19 cellular contexts compared by ENCODE assay signal in the genomic region with DNA sequence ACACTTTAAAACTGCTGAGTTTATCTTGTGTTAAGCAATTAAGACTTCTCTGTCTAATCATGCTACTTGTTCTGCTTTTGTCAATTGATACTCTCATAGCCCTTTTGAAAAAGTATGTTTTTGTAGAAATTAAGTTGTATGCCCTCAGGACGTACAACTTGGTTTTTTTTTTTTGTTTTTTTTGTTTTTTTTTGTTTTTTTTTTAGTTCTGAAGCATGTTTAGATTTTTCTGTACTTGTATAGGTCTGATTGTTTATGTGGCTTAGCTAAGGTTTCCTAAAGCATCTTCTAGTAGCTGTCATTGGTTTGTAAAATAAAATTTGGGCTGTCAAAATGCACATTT. TPM values are rescaled to one million over a fixed set of nuclear protein-coding genes. Genes with fewer than 3 reads are reported as not detected.
A peak's percentile ranks its signal among the peaks of the same experiment; 100 is the strongest.
DNase-seq lines count a peak whose midpoint lies in the region; ATAC-seq, FAIRE-seq and TF ChIP-seq lines count a peak whose summit lies in the region.
"Had no signal": no experiment of that assay in that cellular context is flagged by ENCODE, and none has a peak within 500 bp of the region (broad histone marks: within the 10 kb centered on the region; RNA-seq: fewer than 3 reads in every experiment).

No MANE protein-coding gene starts in this region.

- H3K9me3 Mint-ChIP-seq in activated CD4-positive, alpha-beta T cell treated with anti-CD3 and anti-CD28 coated beads, Interleukin-2, amount 10 ng/mL, durations not matched to agents 7 days and 5 days = no peaks in the 10 kb centered on the region
- H3K9me3 Mint-ChIP-seq in CD4-positive, alpha-beta T cell = no peaks in the 10 kb centered on the region
- no peaks in the 10 kb centered on the region for H3K9me3 Mint-ChIP-seq in activated CD8-positive, alpha-beta T cell treated with anti-CD3 and anti-CD28 coated beads, Interleukin-2, amount 10 ng/mL, durations not matched to agents 7 days and 5 days (ENCODE audit: insufficient read depth)
- H3K9me3 Mint-ChIP-seq in nephron = no peaks in the 10 kb centered on the region

- no peak for FAIRE-seq in GM19239 (lab: Jason Lieb, UNC)

- TF ChIP-seq CTCF in CD4-positive, alpha-beta T cell (IDR thresholded peaks at IDR 0.05) = no peak
- TF ChIP-seq CTCF in nephron (IDR thresholded peaks at IDR 0.05; ENCODE audit: unreplicated experiment in 3 of 3) (no peak), OCI-LY7 (conservative IDR thresholded peaks at IDR 0.05; ENCODE audit: low read length) (no peak)

- intact Hi-C loops in CD4-positive, alpha-beta T cell (cut with DNase I, micrococcal nuclease) = loop anchor here in 1 of 2 experiments (2.0 kb wide), 1 partner anchor 16 kb away; no protein-coding TSS in a partner anchor
- intact Hi-C loops in OCI-LY7 (cut with micrococcal nuclease; ENCODE audit: unreplicated experiment) = loop anchor here (10.0 kb wide), 1 partner anchor 68 kb away; no protein-coding TSS in a partner anchor

- no peaks in the 10 kb centered on the region for H3K27me3 ChIP-seq in CD4-positive, alpha-beta T cell (ENCODE audit: control insufficient read depth, insufficient read depth, low read length)

- no peak overlapping the region for H3K4me3 Mint-ChIP-seq in activated CD4-positive, alpha-beta T cell treated with anti-CD3 and anti-CD28 coated beads, Interleukin-2, amount 10 ng/mL, durations not matched to agents 7 days and 5 days
- H3K4me3 Mint-ChIP-seq in CD4-positive, alpha-beta T cell = peak overlapping the region; percentile 60
- no peak overlapping the region for H3K4me3 Mint-ChIP-seq in activated CD8-positive, alpha-beta T cell treated with anti-CD3 and anti-CD28 coated beads, Interleukin-2, amount 10 ng/mL, durations not matched to agents 7 days and 5 days
- no peak overlapping the region for H3K4me3 Mint-ChIP-seq in nephron

- no peak overlapping the region for H2AFZ ChIP-seq in OCI-LY7 (ENCODE audit: low read length)

- ATAC-seq in CD4-positive, alpha-beta T cell (ENCODE audit: poor library complexity) = no peak
- ATAC-seq in activated CD8-positive, alpha-beta T cell treated with anti-CD3 and anti-CD28 coated beads, Interleukin-2, amount 10 ng/mL, durations not matched to agents 7 days and 5 days = no peak
- no peak for ATAC-seq in HG03469 (IDR thresholded peaks at IDR 0.05; ENCODE audit: unreplicated experiment)
- ATAC-seq: esophagus mucosa had no signal

- CTCF ChIA-PET in activated CD4-positive, alpha-beta T cell treated with anti-CD3 and anti-CD28 coated beads, Interleukin-2, amount 10 ng/mL, durations not matched to agents 7 days and 5 days (lab: Charles Lee) = interaction anchor here (1.0 kb wide), 1 partner anchor 22 kb away, joined by 3 read pairs; no protein-coding TSS in a partner anchor
- CTCF ChIA-PET in CD4-positive, alpha-beta T cell (lab: Charles Lee) = no interaction called here
- CTCF ChIA-PET in activated CD8-positive, alpha-beta T cell treated with anti-CD3 and anti-CD28 coated beads, Interleukin-2, amount 10 ng/mL, durations not matched to agents 7 days and 5 days (lab: Charles Lee) = interaction anchor here (1.0 to 2.4 kb wide), 4 partner anchors 10 to 177 kb away, joined by 3 to 9 read pairs (median 5); no protein-coding TSS in a partner anchor
- CTCF ChIA-PET in OCI-LY7 (lab: Charles Lee; ENCODE audit: unreplicated experiment) = no interaction called here

- H3K79me2 ChIP-seq in OCI-LY7 (ENCODE audit: insufficient read depth, low read depth, low read length) = peaks cover 86% of the 10 kb centered on the region

- H3K4me1 Mint-ChIP-seq in activated CD4-positive, alpha-beta T cell treated with anti-CD3 and anti-CD28 coated beads, Interleukin-2, amount 10 ng/mL, durations not matched to agents 7 days and 5 days = peaks cover 76% of the 10 kb centered on the region
- H3K4me1 Mint-ChIP-seq in CD4-positive, alpha-beta T cell (ENCODE audit: low read depth) = peaks cover 88% of the 10 kb centered on the region
- peaks cover 76% of the 10 kb centered on the region for H3K4me1 Mint-ChIP-seq in activated CD8-positive, alpha-beta T cell treated with anti-CD3 and anti-CD28 coated beads, Interleukin-2, amount 10 ng/mL, durations not matched to agents 7 days and 5 days (ENCODE audit: low read depth)
- H3K4me1 Mint-ChIP-seq in nephron = peaks cover 54% of the 10 kb centered on the region

- H4K20me1 ChIP-seq in OCI-LY7 (ENCODE audit: insufficient read depth, low read length) = peaks cover 47% of the 10 kb centered on the region

- peaks cover 98% of the 10 kb centered on the region for H3K36me3 ChIP-seq in OCI-LY7 (ENCODE audit: insufficient read depth, low read length)

- peaks cover 19% of the 10 kb centered on the region for H3K4me1 ChIP-seq in OCI-LY7 (ENCODE audit: insufficient read depth, low read length, poor library complexity, severe bottlenecking)

- no peak overlapping the region for H3K4me3 ChIP-seq in OCI-LY7 (ENCODE audit: low read depth, low read length, poor library complexity, severe bottlenecking)

- H3K27ac ChIP-seq in CD4-positive, alpha-beta T cell (ENCODE audit: low read depth, low read length) = no peak overlapping the region
- H3K27ac ChIP-seq in OCI-LY7 (ENCODE audit: low read depth, low read length, poor library complexity, severe bottlenecking) = no peak overlapping the region
- H3K27ac ChIP-seq: KMS-11 had no signal

- H3K27me3 Mint-ChIP-seq in activated CD4-positive, alpha-beta T cell treated with anti-CD3 and anti-CD28 coated beads, Interleukin-2, amount 10 ng/mL, durations not matched to agents 7 days and 5 days = no peaks in the 10 kb centered on the region
- H3K27me3 Mint-ChIP-seq in CD4-positive, alpha-beta T cell = no peaks in the 10 kb centered on the region
- H3K27me3 Mint-ChIP-seq in activated CD8-positive, alpha-beta T cell treated with anti-CD3 and anti-CD28 coated beads, Interleukin-2, amount 10 ng/mL, durations not matched to agents 7 days and 5 days (ENCODE audit: low read depth) = no peaks in the 10 kb centered on the region
- H3K27me3 Mint-ChIP-seq in nephron (ENCODE audit: low read depth) = no peaks in the 10 kb centered on the region

- peaks cover 83% of the 10 kb centered on the region for H3K36me3 Mint-ChIP-seq in activated CD4-positive, alpha-beta T cell treated with anti-CD3 and anti-CD28 coated beads, Interleukin-2, amount 10 ng/mL, durations not matched to agents 7 days and 5 days (ENCODE audit: low read depth)
- H3K36me3 Mint-ChIP-seq in CD4-positive, alpha-beta T cell (ENCODE audit: low read depth) = peaks cover 91% of the 10 kb centered on the region
- H3K36me3 Mint-ChIP-seq in activated CD8-positive, alpha-beta T cell treated with anti-CD3 and anti-CD28 coated beads, Interleukin-2, amount 10 ng/mL, durations not matched to agents 7 days and 5 days (ENCODE audit: low read depth) = peaks cover 83% of the 10 kb centered on the region
- H3K36me3 Mint-ChIP-seq in nephron (ENCODE audit: low read depth) = peaks cover 76% of the 10 kb centered on the region

- peak overlapping the region; percentile 14 for H3K27ac Mint-ChIP-seq in activated CD4-positive, alpha-beta T cell treated with anti-CD3 and anti-CD28 coated beads, Interleukin-2, amount 10 ng/mL, durations not matched to agents 7 days and 5 days
- peak overlapping the region; percentile 73 for H3K27ac Mint-ChIP-seq in CD4-positive, alpha-beta T cell
- peak overlapping the region; percentile 31 for H3K27ac Mint-ChIP-seq in activated CD8-positive, alpha-beta T cell treated with anti-CD3 and anti-CD28 coated beads, Interleukin-2, amount 10 ng/mL, durations not matched to agents 7 days and 5 days
- peak overlapping the region in 2 of 3 experiments; percentile 50 to 55 for H3K27ac Mint-ChIP-seq in nephron

- no peaks in the 10 kb centered on the region for H3K9me2 ChIP-seq in OCI-LY7 (ENCODE audit: insufficient read depth, low read length)

- H3K9me3 ChIP-seq in CD4-positive, alpha-beta T cell (ENCODE audit: control insufficient read depth, low read length) = no peaks in the 10 kb centered on the region
- H3K9me3 ChIP-seq in OCI-LY7 (ENCODE audit: low read length) = no peaks in the 10 kb centered on the region

- POLR2A ChIA-PET in activated CD4-positive, alpha-beta T cell treated with anti-CD3 and anti-CD28 coated beads, Interleukin-2, amount 10 ng/mL, durations not matched to agents 7 days and 5 days (lab: Charles Lee) = no interaction called here
- POLR2A ChIA-PET in CD4-positive, alpha-beta T cell (lab: Charles Lee) = interaction anchor here (3.5 kb wide), 1 partner anchor 21 kb away, joined by 18 read pairs; the partner anchor contains the start of gene HAPSTR1
- POLR2A ChIA-PET in activated CD8-positive, alpha-beta T cell treated with anti-CD3 and anti-CD28 coated beads, Interleukin-2, amount 10 ng/mL, durations not matched to agents 7 days and 5 days (lab: Charles Lee) = interaction anchor here (0.8 to 3.4 kb wide), 2 partner anchors 16 to 22 kb away, joined by 4 to 15 read pairs; no protein-coding TSS in a partner anchor
- POLR2A ChIA-PET in OCI-LY7 (lab: Charles Lee) = no interaction called here

- no TSS peak for BruUV-seq in OCI-LY7 (replicated peaks; lab: Mats Ljungman, UMichigan)

- no peak for DNase-seq in activated CD4-positive, alpha-beta T cell treated with anti-CD3 and anti-CD28 coated beads, Interleukin-2, amount 10 ng/mL, durations not matched to agents 7 days and 5 days
- DNase-seq in activated CD4-positive, alpha-beta T cell treated with anti-CD3 and anti-CD28 coated beads for 48 hours = no peak
- DNase-seq in CD4-positive, alpha-beta T cell = no peak
- no peak for DNase-seq in activated CD8-positive, alpha-beta T cell treated with anti-CD3 and anti-CD28 coated beads, Interleukin-2, amount 10 ng/mL, durations not matched to agents 7 days and 5 days
- no peak for DNase-seq in OCI-LY7 (ENCODE audit: low spot score)
- no peak for DNase-seq in GM19239 (ENCODE audit: insufficient read length, low spot score)
- DNase-seq: DMS 273 treated with DMSO at 0.1 percent for 48 hours; glutamatergic neuron; islet precursor cell; mesendoderm; NK-92 treated with Interleukin-12 subunit alpha and Interleukin-12 subunit beta, amount 100 ng/mL, for 24 hours; occipital lobe; SHP77 treated with DMSO at 0.1 percent for 48 hours; stimulated activated CD4-positive, alpha-beta T cell treated with anti-CD3 and anti-CD28 coated beads, Interleukin-4, amount 100 ng/mL, for 24 hours; trophoblast cell had no signal

- no peak overlapping the region for H3K4me2 ChIP-seq in OCI-LY7 (ENCODE audit: low read length)
- H3K4me2 ChIP-seq: KMS-11 had no signal

RNA-seq across cellular contexts. Expression of gene HAPSTR1, which starts 21.4 kb away (rescaled TPM):
- total RNA-seq in activated CD4-positive, alpha-beta T cell treated with anti-CD3 and anti-CD28 coated beads, Interleukin-2, amount 10 ng/mL, durations not matched to agents 7 days and 5 days = 10 to 100 TPM; 55.0 to 55.6 TPM
- 100 to 1,000 TPM; 152 to 153 TPM for total RNA-seq in CD4-positive, alpha-beta T cell
- 10 to 100 TPM; 55.8 to 60.4 TPM for total RNA-seq in activated CD8-positive, alpha-beta T cell treated with anti-CD3 and anti-CD28 coated beads, Interleukin-2, amount 10 ng/mL, durations not matched to agents 7 days and 5 days
- 50.9 and 51.5 TPM in 2 replicates for total RNA-seq in OCI-LY7 (2014; rRNA removed; shearing (Covaris generic))
- 71.5 and 77.9 TPM in 2 replicates for total RNA-seq in OCI-LY7 (2022)

Comparison
In these comparisons a context has a peak if more than half of its experiments do, and no peak if none do; other contexts are left out.
1. H3K27ac Mint-ChIP-seq: peak in every context shown above with its lines; median percentile 73 in CD4-positive, alpha-beta T cell; 52 in nephron; 31 in activated CD8-positive, alpha-beta T cell treated with anti-CD3 and anti-CD28 coated beads, Interleukin-2, amount 10 ng/mL, durations not matched to agents 7 days and 5 days; 14 in activated CD4-positive, alpha-beta T cell treated with anti-CD3 and anti-CD28 coated beads, Interleukin-2, amount 10 ng/mL, durations not matched to agents 7 days and 5 days.
2. CTCF ChIA-PET loops: an anchor here in activated CD4-positive, alpha-beta T cell treated with anti-CD3 and anti-CD28 coated beads, Interleukin-2, amount 10 ng/mL, durations not matched to agents 7 days and 5 days (1.0 kb wide) and activated CD8-positive, alpha-beta T cell treated with anti-CD3 and anti-CD28 coated beads, Interleukin-2, amount 10 ng/mL, durations not matched to agents 7 days and 5 days (1.0 to 2.4 kb wide); none called in CD4-positive, alpha-beta T cell and OCI-LY7.
3. POLR2A ChIA-PET loops: an anchor here in CD4-positive, alpha-beta T cell (3.5 kb wide) and activated CD8-positive, alpha-beta T cell treated with anti-CD3 and anti-CD28 coated beads, Interleukin-2, amount 10 ng/mL, durations not matched to agents 7 days and 5 days (0.8 to 3.4 kb wide); none called in activated CD4-positive, alpha-beta T cell treated with anti-CD3 and anti-CD28 coated beads, Interleukin-2, amount 10 ng/mL, durations not matched to agents 7 days and 5 days and OCI-LY7.